16 cellular contexts compared by ENCODE assay signal in genomic region chr5:115435776-115436712, GRCh38.
DNase-seq lines count a peak whose midpoint lies in the region; ATAC-seq, FAIRE-seq and TF ChIP-seq lines count a peak whose summit lies in the region.
"Had no signal": no experiment of that assay in that cellular context is flagged by ENCODE, and none has a peak within 500 bp of the region (broad histone marks: within the 10 kb centered on the region; RNA-seq: fewer than 3 reads in every experiment).

No MANE protein-coding gene starts in this region.

- H3K9me3 Mint-ChIP-seq in HFFc6: peaks cover 20% of the 10 kb centered on the region

- peaks cover 8% of the 10 kb centered on the region for H3K9me3 ChIP-seq in RWPE2 (ENCODE audit: severe bottlenecking)
- H3K9me3 ChIP-seq: prostate gland had no signal

- H3K36me3 ChIP-seq in RWPE2 (ENCODE audit: low read depth): no peaks in the 10 kb centered on the region
- H3K36me3 ChIP-seq: left ventricle myocardium inferior, prostate gland had no signal

- 0 out of 2 replicates have a peak overlapping the region, but pooled peaks have one; percentile 9 for H3K27ac Mint-ChIP-seq in HFFc6

- ATAC-seq in RWPE2 (ENCODE audit: low read depth): peak; percentile 87

- H3K27ac ChIP-seq in RWPE2 (ENCODE audit: poor library complexity, severe bottlenecking): peak overlapping the region; percentile 27
- H3K27ac ChIP-seq: prostate gland had no signal

- DNase-seq in Daoy (ENCODE audit: low read depth) (peak; percentile 40), HFFc6 (no peak), RWPE2 (ENCODE audit: low spot score) (no peak), fibroblast of villous mesenchyme (ENCODE audit: low read depth) (peak; percentile 23), NCI-H2196 treated with DMSO at 0.1 percent for 48 hours (lab: John Stamatoyannopoulos, UW; ENCODE audit: unreplicated experiment) (no peak), COR-L47 (lab: John Stamatoyannopoulos, UW) (no peak), frontal cortex (ENCODE audit: low spot score in 2 of 2) (no peak)
- no peak for DNase-seq in stimulated activated naive CD4-positive, alpha-beta T cell treated with Interleukin-2 at 50 U/mL for 16 hours (lab: John Stamatoyannopoulos, UW)
- DNase-seq: activated CD4-positive, CD25-positive, alpha-beta regulatory T cell; activated naive CD4-positive, alpha-beta T cell treated with anti-CD3 and anti-CD28 coated beads, Interleukin-2, amount 50 U/mL, for 16 hours; EL; hippocampal formation; left ventricle myocardium inferior had no signal

- H3K27me3 Mint-ChIP-seq in HFFc6 (ENCODE audit: insufficient read depth): no peaks in the 10 kb centered on the region; the same call in 1 of the 2 replicates

- peaks cover 52% of the 10 kb centered on the region for H3K4me1 Mint-ChIP-seq in HFFc6 (ENCODE audit: low read depth)

- TF ChIP-seq CTCF in HFFc6 (IDR thresholded peaks at IDR 0.05) (no peak), RWPE2 (IDR thresholded peaks at IDR 0.05; ENCODE audit: poor library complexity, severe bottlenecking) (no peak), fibroblast of villous mesenchyme (IDR thresholded peaks at IDR 0.05; ENCODE audit: insufficient read depth, low read depth, low read length) (no peak)

- H3K4me3 ChIP-seq in RWPE2 (ENCODE audit: severe bottlenecking) (no peak overlapping the region), fibroblast of villous mesenchyme (ENCODE audit: low read depth, low read length) (no peak overlapping the region)
- H3K4me3 ChIP-seq: left ventricle myocardium inferior, prostate gland had no signal

- no peak overlapping the region for H3K4me3 Mint-ChIP-seq in HFFc6

- no peaks in the 10 kb centered on the region for H3K27me3 ChIP-seq in RWPE2 (ENCODE audit: insufficient read depth, poor library complexity, severe bottlenecking)

- H3K36me3 Mint-ChIP-seq in HFFc6 (ENCODE audit: low read depth): peaks cover 18% of the 10 kb centered on the region

- H3K4me1 ChIP-seq in RWPE2 (ENCODE audit: insufficient read depth, poor library complexity, severe bottlenecking): peaks cover 16% of the 10 kb centered on the region
- H3K4me1 ChIP-seq: prostate gland had no signal

- FAIRE-seq in frontal cortex (lab: Jason Lieb, UNC): no peak
- FAIRE-seq: endometrium, H1 had no signal

Comparison
In these comparisons a context has a peak if more than half of its experiments do, and no peak if none do; other contexts are left out.
1. DNase-seq: peak in Daoy (single experiment) and fibroblast of villous mesenchyme (single experiment); none in HFFc6 (single experiment), RWPE2 (single experiment), NCI-H2196 treated with DMSO at 0.1 percent for 48 hours (single experiment), COR-L47 (single experiment), frontal cortex (0 of 2) and stimulated activated naive CD4-positive, alpha-beta T cell treated with Interleukin-2 at 50 U/mL for 16 hours (single experiment).